In genomic region chr1:18903313-18903671, GRCh38 we compare ENCODE assay signal across 10 cellular contexts. TPM values are rescaled to one million over a fixed set of nuclear protein-coding genes. Genes with fewer than 3 reads are reported as not detected.
DNase-seq lines count a peak whose midpoint lies in the region; ATAC-seq, FAIRE-seq and TF ChIP-seq lines count a peak whose summit lies in the region.
"Had no signal": no experiment of that assay in that cellular context is flagged by ENCODE, and none has a peak within 500 bp of the region (broad histone marks: within the 10 kb centered on the region; RNA-seq: fewer than 3 reads in every experiment).

No MANE protein-coding gene starts in this region.

- peak overlapping the region; percentile 77 for H3K4me3 ChIP-seq in K562
- no peak overlapping the region for H3K4me3 ChIP-seq in lung
- H3K4me3 ChIP-seq in upper lobe of left lung: peak overlapping the region in 3 of 4 donors; percentile 74 to 95 (median 76)

- peaks cover 2% of the 10 kb centered on the region for H3K36me3 Mint-ChIP-seq in activated naive CD4-positive, alpha-beta T cell treated with anti-CD3 and anti-CD28 coated beads, Interleukin-2, amount 50 U/mL, for 24 hours

- no peak for FAIRE-seq in K562 (lab: Jason Lieb, UNC)

- no peak; the same call in 1 of the 2 replicates for TF ChIP-seq EP300 in K562 (IDR thresholded peaks at IDR 0.05; ENCODE audit: low read length)
- no peak for TF ChIP-seq EP300 in upper lobe of left lung (IDR thresholded peaks at IDR 0.05)

- H3K4me3 Mint-ChIP-seq in activated naive CD4-positive, alpha-beta T cell treated with anti-CD3 and anti-CD28 coated beads, Interleukin-2, amount 50 U/mL, for 24 hours: peak overlapping the region; percentile 78

- TF ChIP-seq POLR2A in K562 (conservative IDR thresholded peaks at IDR 0.05): no peak
- no peak for TF ChIP-seq POLR2A in upper lobe of left lung (IDR thresholded peaks at IDR 0.05)

- H3K27ac Mint-ChIP-seq in activated naive CD4-positive, alpha-beta T cell treated with anti-CD3 and anti-CD28 coated beads, Interleukin-2, amount 50 U/mL, for 24 hours: no peak overlapping the region

- 0 out of 2 replicates have a peak, but pooled peaks cover 2% of the 10 kb centered on the region for H4K20me1 ChIP-seq in K562 (replicated peaks; ENCODE audit: control insufficient read depth, insufficient read depth, low read length)

- no peaks in the 10 kb centered on the region for H3K9me3 ChIP-seq in K562 (replicated peaks; ENCODE audit: control insufficient read depth, insufficient read depth, low read depth, low read length)
- no peaks in the 10 kb centered on the region for H3K9me3 ChIP-seq in lung (ENCODE audit: control insufficient read depth in 2 of 2, insufficient read depth in 1 of 2, low read length in 1 of 2)
- H3K9me3 ChIP-seq in upper lobe of left lung: no peaks in the 10 kb centered on the region

- TSS peak; percentile 84 for BruUV-seq in K562 (replicated peaks; lab: Mats Ljungman, UMichigan)

- H3K36me3 ChIP-seq in K562 (ENCODE audit: control insufficient read depth, insufficient read depth, low read length) (no peaks in the 10 kb centered on the region), lung (ENCODE audit: control insufficient read depth in 2 of 2, insufficient read depth in 2 of 2, low read length in 2 of 2) (peaks cover 0 to under 1% of the 10 kb centered on the region in 2 donors), upper lobe of left lung (peaks cover 0 to 9% (median 2%) of the 10 kb centered on the region in 4 donors)

- TF ChIP-seq CTCF in K562 (IDR thresholded peaks at IDR 0.05 in 2 of 3, conservative IDR thresholded peaks at IDR 0.05 in 1 of 3; ENCODE audit: insufficient read depth in 2 of 3, low read depth in 1 of 3, low read length in 3 of 3) (no peak), lung (IDR thresholded peaks at IDR 0.05; ENCODE audit: control extremely low read depth, extremely low read depth) (no peak), upper lobe of left lung (IDR thresholded peaks at IDR 0.05) (no peak)

- intact Hi-C loops in K562 (cut with micrococcal nuclease): loop anchor here (10.0 kb wide), 1 partner anchor 752 kb away; no protein-coding TSS in a partner anchor

- peak overlapping the region; percentile 80 for H3K4me2 ChIP-seq in K562 (ENCODE audit: insufficient read depth, low read length)

- peak overlapping the region; percentile 89; a peak in 3 of 4 replicates for H3K9ac ChIP-seq in K562 (ENCODE audit: insufficient read depth in 1 of 2, low read depth in 2 of 2, low read length in 2 of 2)

- no peaks in the 10 kb centered on the region for H3K9me3 Mint-ChIP-seq in activated naive CD4-positive, alpha-beta T cell treated with anti-CD3 and anti-CD28 coated beads, Interleukin-2, amount 50 U/mL, for 24 hours

- in situ Hi-C loops in K562 (cut with MboI): loop anchor here (10.0 kb wide), 1 partner anchor 322 kb away; no protein-coding TSS in a partner anchor

- H3K27ac ChIP-seq in K562 (ENCODE audit: extremely low read depth, low read depth, low read length) (peak overlapping the region; percentile 92), lung (ENCODE audit: low read depth in 1 of 2, low read length in 1 of 2) (peak overlapping the region; percentile 93 to 94), upper lobe of left lung (peak overlapping the region; percentile 87 to 90 (median 88))

- CTCF ChIA-PET in K562 (lab: Yijun Ruan, JAX; ENCODE audit: low intra/inter-chr PET ratio): interaction anchor here (1.9 kb wide), 1 partner anchor 10 kb away, joined by 7 read pairs; no protein-coding TSS in a partner anchor

- WGBS in K562 (ENCODE audit: insufficient coverage, low coverage, missing lambda C conversion rate): 11% methylated on average over 7 of the region's 7 CpGs
- WGBS in lung, 2 donors: 26 to 37% methylated on average over 7 of the region's 7 CpGs
- 25 to 34% methylated on average over 7 of the region's 7 CpGs for WGBS in upper lobe of left lung, 2 donors

- DNase-seq in activated naive CD4-positive, alpha-beta T cell treated with anti-CD3 and anti-CD28 coated beads, Interleukin-2, amount 50 U/mL, for 16 hours: no peak
- DNase-seq in K562 (ENCODE audit: extremely low read depth in 1 of 4, low spot score in 3 of 4) (no peak), lung (ENCODE audit: low spot score) (no peak), upper lobe of left lung (no peak), kidney glomerular epithelial cell (lab: John Stamatoyannopoulos, UW) (no peak), foreskin melanocyte (no peak)

- H3K4me1 Mint-ChIP-seq in activated naive CD4-positive, alpha-beta T cell treated with anti-CD3 and anti-CD28 coated beads, Interleukin-2, amount 50 U/mL, for 24 hours: peaks cover 44% of the 10 kb centered on the region

- no peak for TF ChIP-seq RAD21 in K562 (CRISPR knock-in tag; conservative IDR thresholded peaks at IDR 0.05 in 1 of 2, IDR thresholded peaks at IDR 0.05 in 1 of 2)

- H3K4me1 ChIP-seq in K562 (replicated peaks in 1 of 2; ENCODE audit: control insufficient read depth in 2 of 2, insufficient read depth in 2 of 2, low read length in 2 of 2) (peaks cover 35 to 36% of the 10 kb centered on the region in 2 experiments), lung (ENCODE audit: control insufficient read depth in 2 of 2, insufficient read depth in 2 of 2, low read length in 2 of 2) (peaks cover 1 to 4% of the 10 kb centered on the region in 2 donors), upper lobe of left lung (peaks cover 30 to 40% (median 37%) of the 10 kb centered on the region in 4 donors)

- peak overlapping the region; percentile 99 for H2AFZ ChIP-seq in K562 (ENCODE audit: low read depth, low read length)

- POLR2A ChIA-PET in K562 (lab: Yijun Ruan, JAX): interaction anchor here (0.8 to 1.9 kb wide), 6 partner anchors 11 to 758 kb away, joined by 3 to 13 read pairs (median 4); partner anchors contain the start of genes EMC1 and MRTO4

- peaks cover 11% of the 10 kb centered on the region; the same call in 1 of the 3 replicates for H3K79me2 ChIP-seq in K562 (ENCODE audit: control insufficient read depth, insufficient read depth, low read length)

- no peaks in the 10 kb centered on the region for H3K27me3 Mint-ChIP-seq in activated naive CD4-positive, alpha-beta T cell treated with anti-CD3 and anti-CD28 coated beads, Interleukin-2, amount 50 U/mL, for 24 hours

- no peaks in the 10 kb centered on the region for H3K9me1 ChIP-seq in K562 (ENCODE audit: control insufficient read depth, insufficient read depth, low read length)

- H3K27me3 ChIP-seq in K562 (ENCODE audit: control insufficient read depth in 2 of 2, insufficient read depth in 2 of 2, low read length in 2 of 2) (no peaks in the 10 kb centered on the region), lung (ENCODE audit: control insufficient read depth, insufficient read depth) (no peaks in the 10 kb centered on the region), upper lobe of left lung (no peaks in the 10 kb centered on the region)

- ATAC-seq in K562 (no peak), lung (ENCODE audit: insufficient read depth, low FRiP score) (no peak), upper lobe of left lung (ENCODE audit: low FRiP score in 2 of 2) (no peak), GM21360 (IDR thresholded peaks at IDR 0.05; ENCODE audit: unreplicated experiment) (no peak)

RNA-seq across cellular contexts. Expression of gene ALDH4A1, which starts 0.9 kb away (rescaled TPM):
- total RNA-seq in K562 (2011; cell fraction: chromatin; rRNA removed; ENCODE audit: low replicate concordance): 11.2 and 40.7 TPM in 2 replicates
- 26.5 and 44.0 TPM in 2 replicates for total RNA-seq in K562 (2011; cell fraction: nucleolus; rRNA removed)
- 15.6 and 16.3 TPM in 2 replicates for total RNA-seq in K562 (2011; cell fraction: nucleoplasm; rRNA removed)
- total RNA-seq in K562 (2014; rRNA removed) (27.2 and 28.7 TPM in 2 replicates), K562 (2014; rRNA removed; fragmentation: Illumina TruSeq; extraction: Trizol) (4.8 and 6.7 TPM in 2 replicates), K562 (2015; rRNA removed; fragmentation: Illumina TruSeq; extraction: Trizol) (16.6 and 17.0 TPM in 2 replicates), K562 (2021) (29.2 and 31.4 TPM in 2 replicates), lung (10 to 100 TPM in 1 of 2 donors, 1 to 10 TPM in 1; 6.4 to 12.5 TPM), upper lobe of left lung (10 to 100 TPM in 5 of 6 donors, 1 to 10 TPM in 1; 5.7 to 13.4 (median 11.5) TPM)
- polyA plus RNA-seq in K562 (2011; rRNA removed) (18.8 and 22.1 TPM in 2 replicates), K562 (2014; fragmentation: Illumina TruSeq; extraction: Trizol) (15.2 and 21.6 TPM in 2 replicates), K562 (2014; fragmentation: Nextera tagmentation; extraction: Ambion mirVana) (under 1 TPM; 0.27 to 0.73 TPM), K562 (2014; rRNA removed) (31.2 and 34.3 TPM in 2 replicates), lung (10 to 100 TPM in 1 of 2 donors, 1 to 10 TPM in 1; 9.9 to 16.3 TPM)
- polyA plus RNA-seq in K562 (2011; cell fraction: cytosol; rRNA removed): 19.8 and 47.1 TPM in 2 replicates
- 30.2 and 60.5 TPM in 2 replicates for polyA plus RNA-seq in K562 (2011; cell fraction: nucleus; rRNA removed)
- polyA plus RNA-seq in K562 (2012): 27.3 and 32.5 TPM in 2 replicates
- polyA minus RNA-seq in K562 (2011; rRNA and poly(A)+ RNA removed): 4.7 and 11.0 TPM in 2 replicates
- 15.9 and 21.1 TPM in 2 replicates for polyA minus RNA-seq in K562 (2011; cell fraction: cytosol; rRNA and poly(A)+ RNA removed)
- polyA minus RNA-seq in K562 (2011; cell fraction: nucleus; rRNA and poly(A)+ RNA removed): 13.7 and 17.0 TPM in 2 replicates

RNA-seq across cellular contexts. Expression of gene TAS1R2, which starts 43.8 kb away (rescaled TPM):
- not detected in 2 replicates for total RNA-seq in K562 (2011; cell fraction: chromatin; rRNA removed; ENCODE audit: low replicate concordance)
- not detected in 2 replicates for total RNA-seq in K562 (2011; cell fraction: nucleolus; rRNA removed)
- not detected in 2 replicates for total RNA-seq in K562 (2011; cell fraction: nucleoplasm; rRNA removed)
- not detected in 2 replicates for total RNA-seq in K562 (2014; rRNA removed)
- not detected in 2 replicates for total RNA-seq in K562 (2014; rRNA removed; fragmentation: Illumina TruSeq; extraction: Trizol)
- total RNA-seq in K562 (2015; rRNA removed; fragmentation: Illumina TruSeq; extraction: Trizol): not detected in 2 replicates
- total RNA-seq in K562 (2021): not detected in 2 replicates
- not detected in 2 replicates for polyA plus RNA-seq in K562 (2011; rRNA removed)
- polyA plus RNA-seq in K562 (2011; cell fraction: cytosol; rRNA removed): 0.03 TPM in 1 of 2 replicates, not detected in the other
- 0.04 TPM in 1 of 2 replicates, not detected in the other for polyA plus RNA-seq in K562 (2011; cell fraction: nucleus; rRNA removed)
- polyA plus RNA-seq in K562 (2012): not detected in 2 replicates
- not detected in 2 replicates for polyA plus RNA-seq in K562 (2014; fragmentation: Illumina TruSeq; extraction: Trizol)
- not detected for polyA plus RNA-seq in K562 (2014; fragmentation: Nextera tagmentation; extraction: Ambion mirVana)
- polyA plus RNA-seq in K562 (2014; rRNA removed): not detected in 2 replicates
- not detected in 2 replicates for polyA minus RNA-seq in K562 (2011; rRNA and poly(A)+ RNA removed)
- not detected in 2 replicates for polyA minus RNA-seq in K562 (2011; cell fraction: cytosol; rRNA and poly(A)+ RNA removed)
- polyA minus RNA-seq in K562 (2011; cell fraction: nucleus; rRNA and poly(A)+ RNA removed): not detected in 2 replicates
- total RNA-seq in lung: not detected
- polyA plus RNA-seq in lung: not detected
- not detected for total RNA-seq in upper lobe of left lung
- total RNA-seq: M059J, temporal lobe had no signal

RNA-seq across cellular contexts. Expression of gene IFFO2, which starts 53.2 kb away (rescaled TPM):
- total RNA-seq in K562 (2011; cell fraction: chromatin; rRNA removed; ENCODE audit: low replicate concordance): 0.12 TPM in 2 replicates
- total RNA-seq in K562 (2011; cell fraction: nucleolus; rRNA removed): 0.13 and 0.17 TPM in 2 replicates
- 0.15 and 0.38 TPM in 2 replicates for total RNA-seq in K562 (2011; cell fraction: nucleoplasm; rRNA removed)
- total RNA-seq in K562 (2014; rRNA removed): 0.32 and 0.37 TPM in 2 replicates
- total RNA-seq in K562 (2014; rRNA removed; fragmentation: Illumina TruSeq; extraction: Trizol): 0.15 and 0.26 TPM in 2 replicates
- 0.38 and 0.40 TPM in 2 replicates for total RNA-seq in K562 (2015; rRNA removed; fragmentation: Illumina TruSeq; extraction: Trizol)
- total RNA-seq in K562 (2021): 0.67 and 1.0 TPM in 2 replicates
- 0.20 and 0.49 TPM in 2 replicates for polyA plus RNA-seq in K562 (2011; rRNA removed)
- 0.78 and 0.85 TPM in 2 replicates for polyA plus RNA-seq in K562 (2011; cell fraction: cytosol; rRNA removed)
- 0.15 and 0.47 TPM in 2 replicates for polyA plus RNA-seq in K562 (2011; cell fraction: nucleus; rRNA removed)
- polyA plus RNA-seq in K562 (2012): 0.81 and 1.1 TPM in 2 replicates
- 0.49 and 0.51 TPM in 2 replicates for polyA plus RNA-seq in K562 (2014; fragmentation: Illumina TruSeq; extraction: Trizol)
- polyA plus RNA-seq in K562 (2014; fragmentation: Nextera tagmentation; extraction: Ambion mirVana): not detected
- 0.44 and 0.50 TPM in 2 replicates for polyA plus RNA-seq in K562 (2014; rRNA removed)
- 0.75 and 0.88 TPM in 2 replicates for polyA minus RNA-seq in K562 (2011; rRNA and poly(A)+ RNA removed)
- 0.46 and 0.76 TPM in 2 replicates for polyA minus RNA-seq in K562 (2011; cell fraction: cytosol; rRNA and poly(A)+ RNA removed)
- 0.22 and 0.27 TPM in 2 replicates for polyA minus RNA-seq in K562 (2011; cell fraction: nucleus; rRNA and poly(A)+ RNA removed)
- 10 to 100 TPM in 1 of 2 donors, 1 to 10 TPM in 1; 8.7 to 18.9 TPM for total RNA-seq in lung
- 1 to 10 TPM; 7.6 to 8.0 TPM for polyA plus RNA-seq in lung
- total RNA-seq in upper lobe of left lung: 10 to 100 TPM in 3 of 6 donors, 1 to 10 TPM in 3; 9.2 to 19.3 (median 11.0) TPM

Comparison
In these comparisons a context has a peak if more than half of its experiments do, and no peak if none do; other contexts are left out.
1. RNA of gene IFFO2, which starts 53.2 kb away (total RNA-seq): 8.7 to 18.9 TPM in lung and 9.2 to 19.3 TPM in upper lobe of left lung; 0.12 to 1.0 TPM in K562; every median in the first group is over 4 times any median in the second.
2. Peak in every context shown above with its lines, with median percentiles within 50 percentile points of each other: H3K27ac ChIP-seq.